In the genomic region with DNA sequence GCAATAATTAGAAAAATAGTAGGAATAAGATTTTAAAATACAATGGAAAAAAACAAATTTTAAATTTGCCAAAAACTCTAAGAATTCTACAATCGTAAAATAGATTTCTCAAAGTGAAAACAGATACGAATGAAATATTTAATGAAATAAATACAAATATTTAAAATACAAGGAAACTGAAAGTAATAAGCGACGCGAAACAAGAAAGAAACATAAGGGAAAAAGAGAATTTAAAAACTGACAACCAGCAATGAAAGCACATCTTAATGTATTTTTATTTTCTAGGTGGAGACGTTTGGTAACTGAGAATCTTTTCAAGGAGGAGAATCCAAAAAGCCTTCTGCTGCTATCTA, we compare ENCODE assay signal across 8 cellular contexts. TPM values are rescaled to one million over a fixed set of nuclear protein-coding genes. Genes with fewer than 3 reads are reported as not detected.
A peak's percentile ranks its signal among the peaks of the same experiment; 100 is the strongest.
DNase-seq lines count a peak whose midpoint lies in the region; ATAC-seq and TF ChIP-seq lines count a peak whose summit lies in the region.

No MANE protein-coding gene starts in this region.

- H3K9ac ChIP-seq in BLaER1 treated with 17β-estradiol and CSF1 and Interleukin-3, amounts not matched to agents 10 nM and 100 nM = peak overlapping the region; percentile 75 to 99 (median 93)
- peak overlapping the region; percentile 88 for H3K9ac ChIP-seq in MM.1S (ENCODE audit: low read length)
- H3K9ac ChIP-seq in neural progenitor cell = no peak overlapping the region

- no peaks in the 10 kb centered on the region for H3K9me3 ChIP-seq in BLaER1 treated with 17β-estradiol and CSF1 and Interleukin-3, amounts not matched to agents 10 nM and 100 nM (replicated peaks in 1 of 11)
- H3K9me3 ChIP-seq in MM.1S (replicated peaks; ENCODE audit: insufficient read depth, low read length) (no peaks in the 10 kb centered on the region), neural progenitor cell (ENCODE audit: low read depth) (no peaks in the 10 kb centered on the region)
- no peaks in the 10 kb centered on the region for H3K9me3 ChIP-seq in effector memory CD4-positive, alpha-beta T cell (ENCODE audit: control insufficient read depth, low read length)

- H3K36me3 Mint-ChIP-seq in neural progenitor cell = no peaks in the 10 kb centered on the region

- H3K27ac Mint-ChIP-seq in neural progenitor cell = no peak overlapping the region

- H3K4me1 ChIP-seq in BLaER1 treated with 17β-estradiol and CSF1 and Interleukin-3, amounts not matched to agents 10 nM and 100 nM = peaks cover 28 to 49% (median 37%) of the 10 kb centered on the region in 10 experiments
- H3K4me1 ChIP-seq in MM.1S (ENCODE audit: low read length) (peaks cover 9% of the 10 kb centered on the region), neural progenitor cell (peaks cover 14% of the 10 kb centered on the region)
- H3K4me1 ChIP-seq in effector memory CD4-positive, alpha-beta T cell (ENCODE audit: control insufficient read depth, insufficient read depth, low read length, poor library complexity, severe bottlenecking) = peaks cover 20% of the 10 kb centered on the region

- peak overlapping the region; percentile 36 to 99 (median 95); a peak in 21 of 22 replicates for H3K27ac ChIP-seq in BLaER1 treated with 17β-estradiol and CSF1 and Interleukin-3, amounts not matched to agents 10 nM and 100 nM
- peak overlapping the region; percentile 96 for H3K27ac ChIP-seq in MM.1S (ENCODE audit: low read length)
- H3K27ac ChIP-seq in effector memory CD4-positive, alpha-beta T cell (ENCODE audit: insufficient read depth, low read length, poor library complexity, severe bottlenecking) = peak overlapping the region; percentile 97
- H3K27ac ChIP-seq in neural progenitor cell = no peak overlapping the region

- H3K27me3 Mint-ChIP-seq in neural progenitor cell (ENCODE audit: insufficient read depth, low read depth) = peaks cover 84% of the 10 kb centered on the region

- no peaks in the 10 kb centered on the region for H3K27me3 ChIP-seq in BLaER1 treated with 17β-estradiol and CSF1 and Interleukin-3, amounts not matched to agents 10 nM and 100 nM
- no peaks in the 10 kb centered on the region for H3K27me3 ChIP-seq in MM.1S (replicated peaks; ENCODE audit: insufficient read depth, low read length)
- no peaks in the 10 kb centered on the region for H3K27me3 ChIP-seq in effector memory CD4-positive, alpha-beta T cell (replicated peaks; ENCODE audit: control insufficient read depth, insufficient read depth, low read length, poor library complexity, severe bottlenecking)
- peaks cover 97% of the 10 kb centered on the region for H3K27me3 ChIP-seq in neural progenitor cell

- H4K20me1 ChIP-seq in BLaER1 treated with 17β-estradiol and CSF1 and Interleukin-3, amounts not matched to agents 10 nM and 100 nM = peaks cover 0 to 1% (median 0%) of the 10 kb centered on the region in 11 experiments; a peak in 5 of 22 replicates
- H4K20me1 ChIP-seq in MM.1S (ENCODE audit: insufficient read depth, low read length) (no peaks in the 10 kb centered on the region), neural progenitor cell (ENCODE audit: low read depth) (peaks cover 92% of the 10 kb centered on the region)

- H3K79me2 ChIP-seq in MM.1S (ENCODE audit: low read length) (no peaks in the 10 kb centered on the region), neural progenitor cell (ENCODE audit: low read depth) (no peaks in the 10 kb centered on the region)

- H3K9me3 Mint-ChIP-seq in neural progenitor cell = peaks cover 3% of the 10 kb centered on the region

- DNase-seq in MM.1S = no peak
- DNase-seq in effector memory CD4-positive, alpha-beta T cell = no peak
- DNase-seq in neural progenitor cell (ENCODE audit: low spot score) = no peak
- no peak for DNase-seq in effector CD4-positive, alpha-beta T cell
- DNase-seq in NCI-H2171 (lab: John Stamatoyannopoulos, UW) = no peak

- H3K9me2 ChIP-seq in MM.1S (replicated peaks; ENCODE audit: insufficient read depth, low read length) = no peaks in the 10 kb centered on the region

- peaks cover 0 to under 1% (median 0%) of the 10 kb centered on the region in 11 experiments; a peak in 3 of 22 replicates for H3K36me3 ChIP-seq in BLaER1 treated with 17β-estradiol and CSF1 and Interleukin-3, amounts not matched to agents 10 nM and 100 nM
- H3K36me3 ChIP-seq in MM.1S (replicated peaks; ENCODE audit: insufficient read depth, low read length) (no peaks in the 10 kb centered on the region), neural progenitor cell (no peaks in the 10 kb centered on the region)
- H3K36me3 ChIP-seq in effector memory CD4-positive, alpha-beta T cell (ENCODE audit: control insufficient read depth, insufficient read depth, low read length) = no peaks in the 10 kb centered on the region

- H3K4me3 Mint-ChIP-seq in neural progenitor cell = no peak overlapping the region

- peaks cover 48% of the 10 kb centered on the region for H3K4me1 Mint-ChIP-seq in neural progenitor cell

- H3K4me2 ChIP-seq in BLaER1 treated with 17β-estradiol and CSF1 and Interleukin-3, amounts not matched to agents 10 nM and 100 nM = peak overlapping the region; percentile 80 to 98 (median 95)
- H3K4me2 ChIP-seq in MM.1S (ENCODE audit: low read depth, low read length) (peak overlapping the region; percentile 78), neural progenitor cell (peak overlapping the region; percentile 74)

- peak overlapping the region; percentile 64 to 78 (median 72) for H3K4me3 ChIP-seq in BLaER1 treated with 17β-estradiol and CSF1 and Interleukin-3, amounts not matched to agents 10 nM and 100 nM
- H3K4me3 ChIP-seq in MM.1S (ENCODE audit: low read length) (peak overlapping the region; percentile 69), neural progenitor cell (peak overlapping the region; percentile 36)
- H3K4me3 ChIP-seq in effector memory CD4-positive, alpha-beta T cell (ENCODE audit: insufficient read depth, low read depth, low read length, poor library complexity, severe bottlenecking) = peak overlapping the region; percentile 71

- H2AFZ ChIP-seq in MM.1S (ENCODE audit: low read length) (peak overlapping the region; percentile 40), neural progenitor cell (replicated peaks) (no peak overlapping the region)

- H3F3A ChIP-seq in MM.1S (ENCODE audit: insufficient read depth, low read length) (peaks cover 65% of the 10 kb centered on the region), neural progenitor cell (ENCODE audit: low read depth) (peaks cover 53% of the 10 kb centered on the region)

- no peak for ATAC-seq in GM19395 (IDR thresholded peaks at IDR 0.05; ENCODE audit: unreplicated experiment)
- ATAC-seq in HG02610 (IDR thresholded peaks at IDR 0.05; ENCODE audit: unreplicated experiment) = no peak

- TF ChIP-seq CTCF in MM.1S (IDR thresholded peaks at IDR 0.05; ENCODE audit: low read length) (no peak), neural progenitor cell (IDR thresholded peaks at IDR 0.05) (no peak)

RNA-seq across cellular contexts. Expression of a gene that starts 1.0 kb away (rescaled TPM):
- 0.17 and 0.74 TPM in 2 replicates for total RNA-seq in neural progenitor cell (ENCODE audit: low replicate concordance)
